ENCODE assay signal across 17 cellular contexts in the genomic region with DNA sequence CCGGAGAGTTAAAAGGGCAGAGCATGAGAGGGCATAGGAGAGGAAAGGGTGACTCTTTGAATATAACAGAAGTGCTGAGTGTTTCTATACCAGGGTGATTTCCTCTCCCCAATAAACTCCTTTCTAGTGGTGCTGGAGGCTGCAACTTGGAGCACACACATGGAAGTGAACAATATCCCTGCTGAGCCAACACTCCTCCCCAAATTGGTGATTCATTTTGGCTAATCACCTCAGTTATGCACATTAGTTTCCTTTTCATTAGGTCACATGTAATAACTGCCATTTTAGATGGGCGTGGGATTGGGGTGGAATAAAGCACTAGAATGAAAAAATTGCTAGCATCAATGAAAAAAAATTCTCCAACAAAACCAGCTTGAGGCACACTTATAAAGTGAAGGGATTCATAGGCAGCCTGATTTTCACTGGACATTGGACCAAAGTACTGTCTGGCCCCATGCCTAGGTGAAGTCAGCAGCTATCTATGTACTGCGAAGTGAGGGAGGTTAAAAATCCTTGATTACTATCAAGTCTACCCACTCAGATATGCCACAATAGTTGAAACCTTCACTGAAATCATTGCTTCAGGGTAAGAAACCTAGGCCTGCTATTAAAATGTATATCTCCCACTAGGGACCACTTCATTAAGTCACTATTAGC.
DNase-seq lines count a peak whose midpoint lies in the region; ATAC-seq and TF ChIP-seq lines count a peak whose summit lies in the region.
"Had no signal": no experiment of that assay in that cellular context is flagged by ENCODE, and none has a peak within 500 bp of the region (broad histone marks: within the 10 kb centered on the region; RNA-seq: fewer than 3 reads in every experiment).

No MANE protein-coding gene starts in this region.

- intact Hi-C loops in right lobe of liver (cut with DNase I), result no loop called here
- intact Hi-C loops in cardiac septum (cut with DNase I), result no loop called here

- no peaks in the 10 kb centered on the region for H3K9me3 ChIP-seq in right lobe of liver
- H3K9me3 ChIP-seq: BLaER1 had no signal

- DNase-seq in Daoy (ENCODE audit: low read depth) (peak; percentile 35), NCI-H69 (lab: John Stamatoyannopoulos, UW) (peak; percentile 5), fibroblast of mammary gland (ENCODE audit: low read depth) (peak; percentile 65), right lobe of liver (peak in 1 of 3 donors; percentile 46), HuH-7.5 (ENCODE audit: low spot score) (no peak), NCI-H526 treated with DMSO at 0.1 percent for 48 hours (lab: John Stamatoyannopoulos, UW) (no peak), GM13977 (ENCODE audit: low spot score) (no peak), cardiac septum (ENCODE audit: low spot score) (no peak)
- DNase-seq: 8988T; CD4-positive, alpha-beta memory T cell; DMS153; DMS79; GF-D8; HCEC 1CT had no signal

- no peak overlapping the region for H3K27ac ChIP-seq in right lobe of liver
- H3K27ac ChIP-seq: BLaER1, HL-60 had no signal

- 46% methylated on average over 2 of the region's 3 CpGs for WGBS in right lobe of liver (ENCODE audit: insufficient coverage, low coverage, low lambda C conversion rate, missing lambda C conversion rate)

- no peak for TF ChIP-seq POLR2A in right lobe of liver (IDR thresholded peaks at IDR 0.05)

- H3K4me1 ChIP-seq in right lobe of liver, result no peaks in the 10 kb centered on the region
- H3K4me1 ChIP-seq: BLaER1 had no signal

- ATAC-seq in right lobe of liver, result peak; percentile 70 to 93 (median 84)
- ATAC-seq: GM23338 had no signal

- H3K4me3 ChIP-seq in fibroblast of mammary gland (ENCODE audit: control insufficient read depth, low read depth, low read length) (no peak overlapping the region), right lobe of liver (no peak overlapping the region)
- H3K4me3 ChIP-seq: BLaER1, GM23338 had no signal

- TF ChIP-seq CTCF in fibroblast of mammary gland (conservative IDR thresholded peaks at IDR 0.05; ENCODE audit: control insufficient read depth, insufficient read depth, low read depth, low read length) (no peak), right lobe of liver (IDR thresholded peaks at IDR 0.05) (no peak), GM13977 (IDR thresholded peaks at IDR 0.05; ENCODE audit: extremely low read depth, insufficient read depth, missing control alignments) (no peak)

- no peaks in the 10 kb centered on the region for H3K27me3 ChIP-seq in right lobe of liver
- H3K27me3 ChIP-seq: BLaER1 had no signal

- in situ Hi-C loops in GM13977 (cut with MboI; ENCODE audit: low pct_unique_long_range_greater_than_20kb, low sequenced_read_pairs, unreplicated experiment), result no loop called here

- no peaks in the 10 kb centered on the region for H3K36me3 ChIP-seq in right lobe of liver
- H3K36me3 ChIP-seq: BLaER1 had no signal

Comparison
In these comparisons a context has a peak if more than half of its experiments do, and no peak if none do; other contexts are left out.
1. DNase-seq: peak in Daoy (single experiment), NCI-H69 (single experiment) and fibroblast of mammary gland (single experiment); none in HuH-7.5 (single experiment), NCI-H526 treated with DMSO at 0.1 percent for 48 hours (single experiment), GM13977 (single experiment) and cardiac septum (single experiment).